In genomic region chr6:53281518-53282215, GRCh38 we compare ENCODE assay signal across 11 cellular contexts.
DNase-seq lines count a peak whose midpoint lies in the region; ATAC-seq and TF ChIP-seq lines count a peak whose summit lies in the region.
"Had no signal": no experiment of that assay in that cellular context is flagged by ENCODE, and none has a peak within 500 bp of the region (broad histone marks: within the 10 kb centered on the region; RNA-seq: fewer than 3 reads in every experiment).

No MANE protein-coding gene starts in this region.

- H3K9me3 Mint-ChIP-seq in CD4-positive, CD25-positive, alpha-beta regulatory T cell, result peaks cover 0 to 2% (median 0%) of the 10 kb centered on the region in 7 donors
- H3K9me3 Mint-ChIP-seq: CD8-positive, alpha-beta T cell had no signal

- H3K27me3 Mint-ChIP-seq in CD4-positive, CD25-positive, alpha-beta regulatory T cell, result no peaks in the 10 kb centered on the region

- ATAC-seq in CD4-positive, CD25-positive, alpha-beta regulatory T cell (ENCODE audit: low read depth in 2 of 2), result no peak
- ATAC-seq in GM19395 (IDR thresholded peaks at IDR 0.05; ENCODE audit: unreplicated experiment) (peak; percentile 48), HG03469 (IDR thresholded peaks at IDR 0.05; ENCODE audit: unreplicated experiment) (peak; percentile 38), lung (ENCODE audit: insufficient read depth, low FRiP score) (peak; percentile 42)
- ATAC-seq: CD8-positive, alpha-beta T cell had no signal

- peak overlapping the region; percentile 24 for H3K27ac ChIP-seq in CD4-positive, CD25-positive, alpha-beta regulatory T cell (ENCODE audit: insufficient read depth, low read length, poor library complexity, severe bottlenecking)
- H3K27ac ChIP-seq in lung (ENCODE audit: low read depth in 1 of 2, low read length in 1 of 2), result peak overlapping the region in 1 of 2 donors; percentile 72

- peak overlapping the region; percentile 76 to 79 (median 78) for H3K27ac Mint-ChIP-seq in CD4-positive, CD25-positive, alpha-beta regulatory T cell
- H3K27ac Mint-ChIP-seq: CD8-positive, alpha-beta T cell had no signal

- H3K4me1 ChIP-seq in CD4-positive, CD25-positive, alpha-beta regulatory T cell (ENCODE audit: control insufficient read depth, insufficient read depth, low read length, poor library complexity, severe bottlenecking), result peaks cover 62% of the 10 kb centered on the region
- H3K4me1 ChIP-seq in lung (ENCODE audit: control insufficient read depth in 2 of 2, insufficient read depth in 2 of 2, low read length in 2 of 2), result peaks cover 0 to 6% of the 10 kb centered on the region in 2 donors

- H3K27me3 ChIP-seq in CD4-positive, CD25-positive, alpha-beta regulatory T cell (ENCODE audit: control insufficient read depth, insufficient read depth, low read length), result no peaks in the 10 kb centered on the region
- no peaks in the 10 kb centered on the region for H3K27me3 ChIP-seq in lung (ENCODE audit: control insufficient read depth, insufficient read depth)

- TF ChIP-seq CTCF in lung (IDR thresholded peaks at IDR 0.05; ENCODE audit: control extremely low read depth, extremely low read depth) (no peak), GM13977 (IDR thresholded peaks at IDR 0.05; ENCODE audit: extremely low read depth, insufficient read depth, missing control alignments) (no peak)

- no peaks in the 10 kb centered on the region for H3K9me3 ChIP-seq in CD4-positive, CD25-positive, alpha-beta regulatory T cell (ENCODE audit: control insufficient read depth in 2 of 2, low read length in 2 of 2)
- H3K9me3 ChIP-seq in lung (ENCODE audit: control insufficient read depth in 2 of 2, insufficient read depth in 1 of 2, low read length in 1 of 2), result no peaks in the 10 kb centered on the region

- peaks cover 29% of the 10 kb centered on the region for H3K36me3 ChIP-seq in CD4-positive, CD25-positive, alpha-beta regulatory T cell (ENCODE audit: control insufficient read depth, insufficient read depth, low read length)
- no peaks in the 10 kb centered on the region for H3K36me3 ChIP-seq in lung (ENCODE audit: control insufficient read depth in 2 of 2, insufficient read depth in 2 of 2, low read length in 2 of 2)

- peaks cover 44% of the 10 kb centered on the region for H3K36me3 Mint-ChIP-seq in CD4-positive, CD25-positive, alpha-beta regulatory T cell

- DNase-seq in CD4-positive, CD25-positive, alpha-beta regulatory T cell, result no peak
- DNase-seq in lung (ENCODE audit: low spot score), result no peak
- DNase-seq in GM13977 (ENCODE audit: low spot score), result no peak
- DNase-seq in NCI-H2227 (lab: John Stamatoyannopoulos, UW; ENCODE audit: unreplicated experiment), result no peak
- no peak for DNase-seq in NCI-H2227 treated with DMSO at 0.1 percent for 48 hours (lab: John Stamatoyannopoulos, UW)
- no peak for DNase-seq in NCI-H748 treated with DMSO at 0.1 percent for 48 hours (lab: John Stamatoyannopoulos, UW)
- DNase-seq: CD8-positive, alpha-beta T cell; kidney glomerular epithelial cell; NCI-H1417 treated with DMSO at 0.1 percent for 48 hours had no signal

- WGBS in lung, 2 donors, result 60 to 72% methylated on average over 3 of the region's 3 CpGs

- in situ Hi-C loops in GM13977 (cut with MboI; ENCODE audit: low pct_unique_long_range_greater_than_20kb, low sequenced_read_pairs, unreplicated experiment), result no loop called here

- peak overlapping the region; percentile 46 for H3K4me3 ChIP-seq in CD4-positive, CD25-positive, alpha-beta regulatory T cell (ENCODE audit: low read depth, low read length)
- H3K4me3 ChIP-seq in lung, result no peak overlapping the region

- H3K4me1 Mint-ChIP-seq in CD4-positive, CD25-positive, alpha-beta regulatory T cell, result peaks cover 45 to 86% (median 68%) of the 10 kb centered on the region in 4 donors

- H3K4me3 Mint-ChIP-seq in CD4-positive, CD25-positive, alpha-beta regulatory T cell, result peak overlapping the region; percentile 2 to 68 (median 32)
- H3K4me3 Mint-ChIP-seq: CD8-positive, alpha-beta T cell had no signal

Comparison
In these comparisons a context has a peak if more than half of its experiments do, and no peak if none do; other contexts are left out.
1. ATAC-seq: peak in GM19395 (single experiment), HG03469 (single experiment) and lung (single experiment); none in CD4-positive, CD25-positive, alpha-beta regulatory T cell (0 of 2).